In genomic region chr5:169495252-169495548, GRCh38 we compare ENCODE assay signal across 25 cellular contexts.
"Had no signal": no experiment of that assay in that cellular context is flagged by ENCODE, and none has a peak within 500 bp of the region (broad histone marks: within the 10 kb centered on the region; RNA-seq: fewer than 3 reads in every experiment).

No MANE protein-coding gene starts in this region.

- H3K4me1 ChIP-seq: parathyroid adenoma, psoas muscle, right lobe of liver, upper lobe of left lung had no signal

- FAIRE-seq: small intestine, urothelium cell line had no signal

- H3K36me3 ChIP-seq: neutrophil, right lobe of liver, sigmoid colon, stomach, thoracic aorta, thyroid gland, tibial nerve, upper lobe of left lung, vagina had no signal

- H3K27me3 ChIP-seq: neutrophil, right lobe of liver, sigmoid colon, stomach, thyroid gland, tibial nerve, upper lobe of left lung, vagina had no signal

- H2AFZ ChIP-seq: parathyroid adenoma had no signal

- ATAC-seq: naive thymus-derived CD8-positive, alpha-beta T cell; natural killer cell treated with Interleukin-12 subunit alpha and Interleukin-12 subunit beta and Interleukin-15 and Interleukin-18, amount 100 ng/mL, for 72 hours; psoas muscle; right lobe of liver; stimulated activated effector memory CD8-positive, alpha-beta T cell treated with anti-CD3 and anti-CD28 coated beads, Interleukin-12 subunit alpha, Interleukin-12 subunit beta, amount 100 ng/mL, for 72 hours; stimulated activated naive B cell treated with anti-CD40 and anti-IgM and Interleukin-4, amounts not matched to agents 10 μg/mL and 1 μg/mL and 100 μg/mL, for 72 hours had no signal

- DNase-seq: naive thymus-derived CD8-positive, alpha-beta T cell; nephron progenitor cell; nucleus accumbens; psoas muscle; right lobe of liver; small intestine; stimulated activated CD4-positive, alpha-beta T cell treated with anti-CD3 and anti-CD28 coated beads, Interleukin-15, amount 100 ng/mL, for 24 hours; stimulated activated CD4-positive, alpha-beta T cell treated with anti-CD3 and anti-CD28 coated beads, Interleukin-2, amount 100 ng/mL, for 24 hours; stimulated activated CD4-positive, alpha-beta T cell treated with anti-CD3 and anti-CD28 coated beads, Interleukin-2, amount 100 ng/mL, for 48 hours; stimulated activated CD4-positive, alpha-beta T cell treated with anti-CD3 and anti-CD28 coated beads, Interleukin-4, amount 100 ng/mL, for 24 hours; stimulated activated naive B cell treated with anti-CD40 and anti-IgM and Interleukin-4, amounts not matched to agents 10 μg/mL and 1 μg/mL and 100 μg/mL, for 72 hours; stimulated activated naive CD4-positive, alpha-beta T cell treated with Interleukin-2 at 50 U/mL for 16 hours; stomach; trophoblast cell; upper lobe of left lung had no signal

- H3K4me3 ChIP-seq: psoas muscle, right lobe of liver, sigmoid colon, stomach, thoracic aorta, thyroid gland, tibial nerve, upper lobe of left lung, vagina had no signal

- H3K9me3 ChIP-seq: neutrophil, psoas muscle, right lobe of liver, sigmoid colon, stomach, thoracic aorta, thyroid gland, tibial nerve, upper lobe of left lung, vagina had no signal

- H3K79me2 ChIP-seq: parathyroid adenoma had no signal

- H3K27ac ChIP-seq: neutrophil, parathyroid adenoma, psoas muscle, right lobe of liver, stomach, thoracic aorta, thyroid gland, tibial nerve, upper lobe of left lung, vagina had no signal

- H3K9ac ChIP-seq: parathyroid adenoma had no signal
